8 cellular contexts compared by ENCODE assay signal in genomic region chr14:74762917-74763802, GRCh38. TPM values are rescaled to one million over a fixed set of nuclear protein-coding genes. Genes with fewer than 3 reads are reported as not detected.
DNase-seq lines count a peak whose midpoint lies in the region; ATAC-seq and TF ChIP-seq lines count a peak whose summit lies in the region.

A gene with protein sequence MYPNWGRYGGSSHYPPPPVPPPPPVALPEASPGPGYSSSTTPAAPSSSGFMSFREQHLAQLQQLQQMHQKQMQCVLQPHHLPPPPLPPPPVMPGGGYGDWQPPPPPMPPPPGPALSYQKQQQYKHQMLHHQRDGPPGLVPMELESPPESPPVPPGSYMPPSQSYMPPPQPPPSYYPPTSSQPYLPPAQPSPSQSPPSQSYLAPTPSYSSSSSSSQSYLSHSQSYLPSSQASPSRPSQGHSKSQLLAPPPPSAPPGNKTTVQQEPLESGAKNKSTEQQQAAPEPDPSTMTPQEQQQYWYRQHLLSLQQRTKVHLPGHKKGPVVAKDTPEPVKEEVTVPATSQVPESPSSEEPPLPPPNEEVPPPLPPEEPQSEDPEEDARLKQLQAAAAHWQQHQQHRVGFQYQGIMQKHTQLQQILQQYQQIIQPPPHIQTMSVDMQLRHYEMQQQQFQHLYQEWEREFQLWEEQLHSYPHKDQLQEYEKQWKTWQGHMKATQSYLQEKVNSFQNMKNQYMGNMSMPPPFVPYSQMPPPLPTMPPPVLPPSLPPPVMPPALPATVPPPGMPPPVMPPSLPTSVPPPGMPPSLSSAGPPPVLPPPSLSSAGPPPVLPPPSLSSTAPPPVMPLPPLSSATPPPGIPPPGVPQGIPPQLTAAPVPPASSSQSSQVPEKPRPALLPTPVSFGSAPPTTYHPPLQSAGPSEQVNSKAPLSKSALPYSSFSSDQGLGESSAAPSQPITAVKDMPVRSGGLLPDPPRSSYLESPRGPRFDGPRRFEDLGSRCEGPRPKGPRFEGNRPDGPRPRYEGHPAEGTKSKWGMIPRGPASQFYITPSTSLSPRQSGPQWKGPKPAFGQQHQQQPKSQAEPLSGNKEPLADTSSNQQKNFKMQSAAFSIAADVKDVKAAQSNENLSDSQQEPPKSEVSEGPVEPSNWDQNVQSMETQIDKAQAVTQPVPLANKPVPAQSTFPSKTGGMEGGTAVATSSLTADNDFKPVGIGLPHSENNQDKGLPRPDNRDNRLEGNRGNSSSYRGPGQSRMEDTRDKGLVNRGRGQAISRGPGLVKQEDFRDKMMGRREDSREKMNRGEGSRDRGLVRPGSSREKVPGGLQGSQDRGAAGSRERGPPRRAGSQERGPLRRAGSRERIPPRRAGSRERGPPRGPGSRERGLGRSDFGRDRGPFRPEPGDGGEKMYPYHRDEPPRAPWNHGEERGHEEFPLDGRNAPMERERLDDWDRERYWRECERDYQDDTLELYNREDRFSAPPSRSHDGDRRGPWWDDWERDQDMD (N-terminal part only) (plus strand): TSS chr14:74763316. CDS start chr14:74763490, 174 bp downstream.

- intact Hi-C loops in heart right ventricle (cut with DNase I) (loop anchor here in 2 of 10 donors (2.0 to 5.0 kb wide), 3 partner anchors 50 to 461 kb away; partner anchors contain the start of genes AREL1 (in 2 of the 2), FCF1 (in 2 of the 2) and ABCD4 (in 1 of the 2)), posterior vena cava (cut with DNase I) (no loop called here)

- ATAC-seq in HG02840 (IDR thresholded peaks at IDR 0.05; ENCODE audit: low FRiP score, unreplicated experiment) (peak; percentile 94), heart right ventricle (peak; percentile 99)

- H3K27ac ChIP-seq in heart right ventricle: peak within 1 kb of the TSS; percentile 73 to 98 (median 94)

- H3K4me3 ChIP-seq in GM12875 (ENCODE audit: low read depth, low read length) (peak within 1 kb of the TSS; percentile 98), heart right ventricle (peak within 1 kb of the TSS; percentile 69 to 100 (median 92))

- peak; percentile 94 for DNase-seq in NCI-H1436 treated with DMSO at 0.1 percent for 48 hours (lab: John Stamatoyannopoulos, UW)
- peak; percentile 81 to 97 (median 89) for DNase-seq in T-helper 1 cell
- DNase-seq in amniotic epithelial cell (ENCODE audit: low read depth): peak; percentile 98
- DNase-seq in heart right ventricle: peak; percentile 91 to 94
- DNase-seq in posterior vena cava (ENCODE audit: low spot score): peak; percentile 97
- DNase-seq in ureter (ENCODE audit: low spot score): peak; percentile 93

- H3K9me3 ChIP-seq in heart right ventricle: no peaks in the 10 kb centered on the region

- TF ChIP-seq CTCF in GM12875 (IDR thresholded peaks at IDR 0.05; ENCODE audit: borderline replicate concordance, insufficient read depth, low read depth, low read length): peak; percentile 55
- peak; percentile 28 to 79 (median 53) for TF ChIP-seq CTCF in heart right ventricle (IDR thresholded peaks at IDR 0.05)

- WGBS in heart right ventricle, 2 donors: 0% methylated on average over 72 to 76 of the region's 76 CpGs

- peaks cover 0 to 50% (median 42%) of the 10 kb centered on the region in 9 donors for H3K4me1 ChIP-seq in heart right ventricle

- peaks cover 0 to 9% (median 0%) of the 10 kb centered on the region in 9 donors for H3K36me3 ChIP-seq in heart right ventricle

- H3K27me3 ChIP-seq in heart right ventricle: no peaks in the 10 kb centered on the region

RNA-seq across cellular contexts. Expression of the gene that starts here (rescaled TPM):
- total RNA-seq in heart right ventricle (10 to 100 TPM; 25.2 to 45.9 (median 37.9) TPM), posterior vena cava (10 to 100 TPM; 46.8 to 52.4 TPM), ureter (110 TPM)
- polyA plus RNA-seq in heart right ventricle: 10 to 100 TPM in 1 of 2 donors, 1 to 10 TPM in 1; 8.4 to 20.8 TPM

Comparison
In these comparisons a context has a peak if more than half of its experiments do, and no peak if none do; other contexts are left out.
1. Peak in every context shown above with its lines: DNase-seq, ATAC-seq, H3K4me3 ChIP-seq and H3K27ac ChIP-seq.